16 cellular contexts compared by ENCODE assay signal in genomic region chr21:35291963-35292627, GRCh38.
DNase-seq lines count a peak whose midpoint lies in the region; ATAC-seq lines count a peak whose summit lies in the region.
"Had no signal": no experiment of that assay in that cellular context is flagged by ENCODE, and none has a peak within 500 bp of the region (broad histone marks: within the 10 kb centered on the region; RNA-seq: fewer than 3 reads in every experiment).

No MANE protein-coding gene starts in this region.

- H3K36me3 ChIP-seq in adipocyte (ENCODE audit: control insufficient read depth, insufficient read depth, low read length, severe bottlenecking) (no peaks in the 10 kb centered on the region), mesenchymal stem cell (ENCODE audit: control insufficient read depth in 1 of 2, insufficient read depth in 2 of 2, low read depth in 1 of 2, low read length in 2 of 2) (no peaks in the 10 kb centered on the region), Karpas-422 (ENCODE audit: insufficient read depth, low read length) (no peaks in the 10 kb centered on the region)
- H3K36me3 ChIP-seq: heart right ventricle, left ventricle myocardium inferior had no signal

- DNase-seq in COLO668 (lab: John Stamatoyannopoulos, UW; ENCODE audit: unreplicated experiment) (peak; percentile 21), LHCN-M2 (ENCODE audit: low read depth) (peak; percentile 80), adipocyte (ENCODE audit: low read depth) (peak; percentile 47), mesenchymal stem cell (peak; percentile 88), NCI-H774 (lab: John Stamatoyannopoulos, UW) (no peak), Karpas-422 (no peak)
- DNase-seq: activated CD4-positive, alpha-beta T cell treated with anti-CD3 and anti-CD28 coated beads, Interleukin-2, amount 50 U/mL, for 4 hours; heart right ventricle; left ventricle myocardium inferior; NCI-H524; right cardiac atrium; stimulated activated naive CD8-positive, alpha-beta T cell treated with anti-CD3 and anti-CD28 coated beads, Interleukin-15, Interleukin-2, amounts not matched to agents 100 U/mL and 50 U/mL, for 24 hours had no signal

- no peak overlapping the region for H3K4me2 ChIP-seq in mesenchymal stem cell (ENCODE audit: low read length, poor library complexity, severe bottlenecking)
- H3K4me2 ChIP-seq in Karpas-422 (ENCODE audit: low read depth, low read length, poor library complexity, severe bottlenecking) = no peak overlapping the region

- H2AK5ac ChIP-seq in mesenchymal stem cell (ENCODE audit: low read length, severe bottlenecking) = no peak overlapping the region

- H4K8ac ChIP-seq in mesenchymal stem cell (ENCODE audit: low read length) = no peak overlapping the region

- no peak overlapping the region for H3K14ac ChIP-seq in mesenchymal stem cell (ENCODE audit: low read length in 2 of 2)

- ATAC-seq in HG02571 (IDR thresholded peaks at IDR 0.05; ENCODE audit: unreplicated experiment) (no peak), GM18498 (IDR thresholded peaks at IDR 0.05; ENCODE audit: unreplicated experiment) (no peak)
- ATAC-seq: HCT116; heart right ventricle; right cardiac atrium; stimulated activated naive CD8-positive, alpha-beta T cell treated with anti-CD3 and anti-CD28 coated beads, Interleukin-15, Interleukin-2, amounts not matched to agents 100 U/mL and 50 U/mL, for 24 hours had no signal

- H2BK12ac ChIP-seq in mesenchymal stem cell (ENCODE audit: low read length in 2 of 2) = no peak overlapping the region

- no peaks in the 10 kb centered on the region for H4K20me1 ChIP-seq in Karpas-422 (ENCODE audit: insufficient read depth, low read depth, low read length)

- H3K4ac ChIP-seq in mesenchymal stem cell (ENCODE audit: low read depth in 1 of 2, low read length in 2 of 2) = no peak overlapping the region

- no peak overlapping the region for H2BK120ac ChIP-seq in mesenchymal stem cell (ENCODE audit: low read depth, low read length)

- H3K27ac ChIP-seq in mesenchymal stem cell (ENCODE audit: low read length, poor library complexity, severe bottlenecking) (peak overlapping the region; percentile 30), Karpas-422 (ENCODE audit: low read length) (no peak overlapping the region)
- H3K27ac ChIP-seq: C4-2B, heart right ventricle, left ventricle myocardium inferior had no signal

- WGBS in mesenchymal stem cell = 33% methylated on average over 2 of the region's 3 CpGs

- H3K9me2 ChIP-seq in Karpas-422 (replicated peaks; ENCODE audit: insufficient read depth, low read length) = no peaks in the 10 kb centered on the region

- H2BK5ac ChIP-seq in mesenchymal stem cell (ENCODE audit: low read depth, low read length, poor library complexity, severe bottlenecking) = no peak overlapping the region

- H3K4me3 ChIP-seq in adipocyte (ENCODE audit: low read length) (no peak overlapping the region), mesenchymal stem cell (ENCODE audit: insufficient read depth in 1 of 2, low read depth in 1 of 2, low read length in 2 of 2) (no peak overlapping the region), Karpas-422 (ENCODE audit: low read length) (no peak overlapping the region)
- H3K4me3 ChIP-seq: heart right ventricle, left ventricle myocardium inferior had no signal

- no peak overlapping the region for H3K23ac ChIP-seq in mesenchymal stem cell (ENCODE audit: low read length in 2 of 2)

- H3K9ac ChIP-seq in adipocyte (ENCODE audit: low read length) (no peak overlapping the region), mesenchymal stem cell (ENCODE audit: low read length) (no peak overlapping the region), Karpas-422 (ENCODE audit: low read length) (no peak overlapping the region)

- H3K79me2 ChIP-seq in Karpas-422 (ENCODE audit: low read length) = no peaks in the 10 kb centered on the region

- H3K79me1 ChIP-seq in mesenchymal stem cell (replicated peaks; ENCODE audit: low read length, poor library complexity, severe bottlenecking) = no peaks in the 10 kb centered on the region

- no peak overlapping the region for H4K91ac ChIP-seq in mesenchymal stem cell (ENCODE audit: low read length)

- H2BK15ac ChIP-seq in mesenchymal stem cell (ENCODE audit: low read depth, poor library complexity, severe bottlenecking) = no peak overlapping the region

- H3K9me3 ChIP-seq in adipocyte (ENCODE audit: control insufficient read depth, low read length) = peaks cover 8% of the 10 kb centered on the region
- H3K9me3 ChIP-seq in mesenchymal stem cell (ENCODE audit: control insufficient read depth, low read length) = peaks cover 11% of the 10 kb centered on the region
- peaks cover 3% of the 10 kb centered on the region for H3K9me3 ChIP-seq in Karpas-422 (ENCODE audit: low read length)

- H3K27me3 ChIP-seq in adipocyte (replicated peaks; ENCODE audit: control insufficient read depth, insufficient read depth, low read length) (no peaks in the 10 kb centered on the region), mesenchymal stem cell (ENCODE audit: control insufficient read depth in 1 of 2, insufficient read depth in 1 of 2, low read length in 2 of 2) (no peaks in the 10 kb centered on the region), Karpas-422 (ENCODE audit: low read length) (no peaks in the 10 kb centered on the region)

- no peak overlapping the region for H2AFZ ChIP-seq in mesenchymal stem cell (ENCODE audit: low read depth, low read length)
- no peak overlapping the region for H2AFZ ChIP-seq in Karpas-422 (ENCODE audit: low read length)

- H3K18ac ChIP-seq in mesenchymal stem cell (ENCODE audit: low read depth in 1 of 2, low read length in 2 of 2) = no peak overlapping the region

- H3K4me1 ChIP-seq in adipocyte (ENCODE audit: control insufficient read depth, insufficient read depth, low read length) = no peaks in the 10 kb centered on the region
- peaks cover 2% of the 10 kb centered on the region for H3K4me1 ChIP-seq in mesenchymal stem cell (ENCODE audit: control insufficient read depth, insufficient read depth, low read depth, low read length)
- no peaks in the 10 kb centered on the region; the same call in 1 of the 2 replicates for H3K4me1 ChIP-seq in Karpas-422 (ENCODE audit: low read length)

Comparison
In these comparisons a context has a peak if more than half of its experiments do, and no peak if none do; other contexts are left out.
1. DNase-seq: peak in COLO668 (single experiment), LHCN-M2 (single experiment), adipocyte (single experiment) and mesenchymal stem cell (single experiment); none in NCI-H774 (single experiment) and Karpas-422 (single experiment).